In the genomic region with DNA sequence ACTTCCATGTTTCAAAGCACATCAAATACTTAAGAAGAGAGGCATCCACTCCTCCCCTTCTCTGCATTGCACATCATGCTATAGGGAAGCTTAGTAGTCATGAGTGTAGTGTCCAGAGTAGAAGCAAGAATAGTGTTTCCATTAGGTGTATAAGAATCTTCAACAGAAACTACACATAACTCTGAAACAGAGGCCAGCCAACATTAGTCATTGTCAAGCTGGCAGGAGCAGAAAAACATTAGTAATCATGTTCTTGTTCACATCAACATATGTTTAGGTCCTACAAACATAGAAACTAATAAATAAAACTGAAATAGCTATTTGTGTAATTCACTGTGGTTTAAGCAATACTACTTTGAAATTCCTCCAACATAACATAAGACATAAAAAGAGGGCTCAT, we compare ENCODE assay signal across 16 cellular contexts.
DNase-seq lines count a peak whose midpoint lies in the region; ATAC-seq, FAIRE-seq and TF ChIP-seq lines count a peak whose summit lies in the region.
"Had no signal": no experiment of that assay in that cellular context is flagged by ENCODE, and none has a peak within 500 bp of the region (broad histone marks: within the 10 kb centered on the region; RNA-seq: fewer than 3 reads in every experiment).

No MANE protein-coding gene starts in this region.

- H3K27me3 ChIP-seq in bronchial epithelial cell (ENCODE audit: control insufficient read depth, insufficient read depth, low read length): no peaks in the 10 kb centered on the region

- no peak for FAIRE-seq in bronchial epithelial cell (lab: Jason Lieb, UNC)

- peak; percentile 69 for ATAC-seq in GM18511 (IDR thresholded peaks at IDR 0.05; ENCODE audit: unreplicated experiment)
- peak; percentile 70 for ATAC-seq in GM21390 (IDR thresholded peaks at IDR 0.05; ENCODE audit: unreplicated experiment)
- peak; percentile 71 for ATAC-seq in HG03280 (IDR thresholded peaks at IDR 0.05; ENCODE audit: unreplicated experiment)

- no peak overlapping the region for H3K4me3 ChIP-seq in bronchial epithelial cell (ENCODE audit: low read depth, low read length)
- H3K4me3 ChIP-seq: GM23248, smooth muscle cell had no signal

- DNase-seq in bronchial epithelial cell (ENCODE audit: low read depth): peak; percentile 47
- DNase-seq in AG08396 (ENCODE audit: low spot score): no peak
- no peak for DNase-seq in germinal center (ENCODE audit: low spot score)
- DNase-seq in GOT3 (lab: John Stamatoyannopoulos, UW): no peak
- DNase-seq in NCI-H345 treated with DMSO at 0.1 percent for 48 hours (lab: John Stamatoyannopoulos, UW; ENCODE audit: unreplicated experiment): no peak
- DNase-seq: activated CD4-positive, CD25-positive, alpha-beta regulatory T cell treated with anti-CD3 and anti-CD28 coated beads, Interleukin-2, amount 50 U/mL, for 72 hours; activated effector memory CD4-positive, alpha-beta T cell treated with Interleukin-2 at 50 U/mL for 16 hours; amygdala; endodermal cell; GM23248; NCI-H146; SIG-M5 had no signal

- no peak for TF ChIP-seq CTCF in bronchial epithelial cell (IDR thresholded peaks at IDR 0.05; ENCODE audit: insufficient read depth, low read length, severe bottlenecking)

- H3K36me3 ChIP-seq in bronchial epithelial cell (ENCODE audit: control insufficient read depth, insufficient read depth, low read length): no peaks in the 10 kb centered on the region
